In genomic region chr10:132255489-132256344, GRCh38 we compare ENCODE assay signal across 22 cellular contexts. TPM values are rescaled to one million over a fixed set of nuclear protein-coding genes. Genes with fewer than 3 reads are reported as not detected.
DNase-seq lines count a peak whose midpoint lies in the region; TF ChIP-seq lines count a peak whose summit lies in the region.
"Had no signal": no experiment of that assay in that cellular context is flagged by ENCODE, and none has a peak within 500 bp of the region (broad histone marks: within the 10 kb centered on the region; RNA-seq: fewer than 3 reads in every experiment).

No MANE protein-coding gene starts in this region.

- no peak overlapping the region for H2AFZ ChIP-seq in mammary epithelial cell (ENCODE audit: low read depth, low read length)

- H3K23ac ChIP-seq in mesendoderm (ENCODE audit: low read length) = peak overlapping the region; percentile 66

- H4K8ac ChIP-seq in mesendoderm (ENCODE audit: low read depth, low read length) = no peak overlapping the region

- H3K79me2 ChIP-seq in mesendoderm (ENCODE audit: control insufficient read depth, insufficient read depth, low read length) (no peaks in the 10 kb centered on the region), mammary epithelial cell (ENCODE audit: insufficient read depth, low read length) (no peaks in the 10 kb centered on the region)

- whole genome bisulfite sequencing in mesendoderm (ENCODE audit: extremely low coverage, insufficient coverage, low lambda C conversion rate) = no CpG with 5 or more reads among the region's 23 CpGs
- whole genome bisulfite sequencing in tibial nerve, 2 donors = 83 to 84% methylated on average over 18 to 20 of the region's 23 CpGs
- WGBS in mammary epithelial cell (ENCODE audit: low coverage, missing lambda C conversion rate) = 56% methylated on average over 18 of the region's 23 CpGs

- H3K4me2 ChIP-seq in mesendoderm (ENCODE audit: low read length) (no peak overlapping the region), mammary epithelial cell (ENCODE audit: insufficient read depth, low read depth, low read length) (no peak overlapping the region)
- H3K4me2 ChIP-seq: A549, KMS-11 had no signal

- H4K5ac ChIP-seq in mesendoderm (ENCODE audit: low read length) = no peak overlapping the region

- H3K27me3 ChIP-seq in mesendoderm (ENCODE audit: insufficient read depth, low read length, poor library complexity) (no peaks in the 10 kb centered on the region), tibial nerve (no peaks in the 10 kb centered on the region), mammary epithelial cell (ENCODE audit: insufficient read depth, low read length) (no peaks in the 10 kb centered on the region)
- H3K27me3 ChIP-seq: adrenal gland, gastroesophageal sphincter had no signal

- H3K18ac ChIP-seq in mesendoderm (ENCODE audit: low read length) = no peak overlapping the region

- no peak for TF ChIP-seq POLR2A in tibial nerve (IDR thresholded peaks at IDR 0.05)

- no peaks in the 10 kb centered on the region for H3K79me1 ChIP-seq in mesendoderm (ENCODE audit: low read length)

- peaks cover 15% of the 10 kb centered on the region for H3K4me1 Mint-ChIP-seq in activated naive CD4-positive, alpha-beta T cell treated with anti-CD3 and anti-CD28 coated beads, Interleukin-2, amount 10 ng/mL, durations not matched to agents 7 days and 5 days
- peaks cover 8% of the 10 kb centered on the region for H3K4me1 Mint-ChIP-seq in activated naive CD4-positive, alpha-beta T cell treated with anti-CD3 and anti-CD28 coated beads for 36 hours (ENCODE audit: low read depth)
- H3K4me1 Mint-ChIP-seq in activated CD4-positive, alpha-beta memory T cell treated with anti-CD3 and anti-CD28 coated beads for 36 hours (ENCODE audit: low read depth) = peaks cover 8% of the 10 kb centered on the region
- H3K4me1 Mint-ChIP-seq: endodermal cell had no signal

- no peaks in the 10 kb centered on the region for H4K20me1 ChIP-seq in mammary epithelial cell (ENCODE audit: insufficient read depth, low read length)

- H3K4me3 ChIP-seq in mesendoderm (ENCODE audit: low read length) = no peak overlapping the region
- H3K4me3 ChIP-seq in tibial nerve = no peak overlapping the region
- H3K4me3 ChIP-seq in mammary epithelial cell (replicated peaks in 1 of 3; ENCODE audit: insufficient read depth in 1 of 3, low read depth in 2 of 3, low read length in 3 of 3) = no peak overlapping the region
- H3K4me3 ChIP-seq: A549, adrenal gland, gastroesophageal sphincter had no signal

- H3K56ac ChIP-seq in mesendoderm (ENCODE audit: low read length) = no peak overlapping the region

- H3K9me3 ChIP-seq in tibial nerve = no peaks in the 10 kb centered on the region
- H3K9me3 ChIP-seq in mammary epithelial cell (replicated peaks; ENCODE audit: insufficient read depth, low read length) = no peaks in the 10 kb centered on the region
- H3K9me3 ChIP-seq: A549, adrenal gland, gastroesophageal sphincter had no signal

- H3K9ac ChIP-seq in mesendoderm (ENCODE audit: low read length) (no peak overlapping the region), mammary epithelial cell (ENCODE audit: insufficient read depth, low read length) (no peak overlapping the region)
- H3K9ac ChIP-seq: KMS-11 had no signal

- dilution Hi-C loops in mammary epithelial cell (cut with HindIII; ENCODE audit: low sequenced_read_pairs) = no loop called here

- in situ Hi-C loops in mammary epithelial cell (cut with MboI; ENCODE audit: low sequenced_read_pairs in 2 of 2) = no loop called here

- H3K27ac ChIP-seq in mesendoderm (ENCODE audit: low read depth, low read length) (no peak overlapping the region), tibial nerve (no peak overlapping the region), mammary epithelial cell (ENCODE audit: insufficient read depth, low read depth, low read length) (no peak overlapping the region)
- H3K27ac ChIP-seq: adrenal gland, gastroesophageal sphincter, KMS-11 had no signal

- intact Hi-C loops in activated naive CD4-positive, alpha-beta T cell treated with anti-CD3 and anti-CD28 coated beads for 36 hours (cut with micrococcal nuclease) = no loop called here
- intact Hi-C loops in activated CD4-positive, alpha-beta memory T cell treated with anti-CD3 and anti-CD28 coated beads for 36 hours (cut with micrococcal nuclease) = loop anchor here (5.0 kb wide), 1 partner anchor 52 kb away; the partner anchor contains the start of gene STK32C
- intact Hi-C loops in mammary epithelial cell (cut with micrococcal nuclease) = no loop called here

- H3K4me1 ChIP-seq in mesendoderm (ENCODE audit: control insufficient read depth, low read depth, low read length) (no peaks in the 10 kb centered on the region), tibial nerve (no peaks in the 10 kb centered on the region), mammary epithelial cell (ENCODE audit: insufficient read depth, low read length) (peaks cover 4% of the 10 kb centered on the region)
- H3K4me1 ChIP-seq: adrenal gland, gastroesophageal sphincter had no signal

- H3K36me3 Mint-ChIP-seq in activated naive CD4-positive, alpha-beta T cell treated with anti-CD3 and anti-CD28 coated beads, Interleukin-2, amount 10 ng/mL, durations not matched to agents 7 days and 5 days = no peaks in the 10 kb centered on the region
- H3K36me3 Mint-ChIP-seq in activated naive CD4-positive, alpha-beta T cell treated with anti-CD3 and anti-CD28 coated beads for 36 hours (ENCODE audit: low read depth) = no peaks in the 10 kb centered on the region
- H3K36me3 Mint-ChIP-seq in activated CD4-positive, alpha-beta memory T cell treated with anti-CD3 and anti-CD28 coated beads for 36 hours = no peaks in the 10 kb centered on the region
- H3K36me3 Mint-ChIP-seq: type B pancreatic cell had no signal

- no peak overlapping the region for H3K4me3 Mint-ChIP-seq in activated naive CD4-positive, alpha-beta T cell treated with anti-CD3 and anti-CD28 coated beads, Interleukin-2, amount 10 ng/mL, durations not matched to agents 7 days and 5 days
- H3K4me3 Mint-ChIP-seq in activated naive CD4-positive, alpha-beta T cell treated with anti-CD3 and anti-CD28 coated beads for 36 hours = no peak overlapping the region
- H3K4me3 Mint-ChIP-seq in activated CD4-positive, alpha-beta memory T cell treated with anti-CD3 and anti-CD28 coated beads for 36 hours = no peak overlapping the region
- H3K4me3 Mint-ChIP-seq: endodermal cell; T-helper 1 cell treated with Interleukin-12 subunit alpha and Interleukin-12 subunit beta and Interleukin-4 antibody, amounts not matched to agents 30 μg/mL and 1 μg/mL, for 36 hours; type B pancreatic cell had no signal

- TF ChIP-seq CTCF in tibial nerve (IDR thresholded peaks at IDR 0.05) = no peak
- no peak for TF ChIP-seq CTCF in mammary epithelial cell (conservative IDR thresholded peaks at IDR 0.05 in 1 of 2, IDR thresholded peaks at IDR 0.05 in 1 of 2; ENCODE audit: extremely low read depth in 1 of 2, insufficient read depth in 1 of 2, low read depth in 1 of 2, low read length in 2 of 2)

- CTCF ChIA-PET in activated naive CD4-positive, alpha-beta T cell treated with anti-CD3 and anti-CD28 coated beads, Interleukin-2, amount 10 ng/mL, durations not matched to agents 7 days and 5 days (lab: Charles Lee) = no interaction called here
- CTCF ChIA-PET in activated naive CD4-positive, alpha-beta T cell treated with anti-CD3 and anti-CD28 coated beads for 36 hours (lab: Charles Lee) = interaction anchor here (0.9 kb wide), 1 partner anchor 29 kb away, joined by 3 read pairs; no protein-coding TSS in a partner anchor
- CTCF ChIA-PET in activated CD4-positive, alpha-beta memory T cell treated with anti-CD3 and anti-CD28 coated beads for 36 hours (lab: Charles Lee) = no interaction called here
- CTCF ChIA-PET in mammary epithelial cell (lab: Charles Lee; ENCODE audit: low non-redundant PET) = no interaction called here

- no peak overlapping the region for H2BK5ac ChIP-seq in mesendoderm (ENCODE audit: low read length)

- no peaks in the 10 kb centered on the region for H3K36me3 ChIP-seq in mesendoderm (ENCODE audit: control insufficient read depth, insufficient read depth, low read length)
- H3K36me3 ChIP-seq in tibial nerve = no peaks in the 10 kb centered on the region
- no peaks in the 10 kb centered on the region for H3K36me3 ChIP-seq in mammary epithelial cell (ENCODE audit: insufficient read depth, low read length)
- H3K36me3 ChIP-seq: adrenal gland, gastroesophageal sphincter had no signal

- POLR2A ChIA-PET in activated CD4-positive, alpha-beta memory T cell treated with anti-CD3 and anti-CD28 coated beads for 36 hours (lab: Charles Lee) = interaction anchor here (0.5 kb wide), 1 partner anchor 70 kb away, joined by 3 read pairs; no protein-coding TSS in a partner anchor

- no peak for TF ChIP-seq EP300 in tibial nerve (IDR thresholded peaks at IDR 0.05)

- no peak overlapping the region for H2AK5ac ChIP-seq in mesendoderm (ENCODE audit: low read length)

- H3K27ac Mint-ChIP-seq in activated naive CD4-positive, alpha-beta T cell treated with anti-CD3 and anti-CD28 coated beads, Interleukin-2, amount 10 ng/mL, durations not matched to agents 7 days and 5 days = peak overlapping the region; percentile 24
- H3K27ac Mint-ChIP-seq in activated naive CD4-positive, alpha-beta T cell treated with anti-CD3 and anti-CD28 coated beads for 36 hours = no peak overlapping the region
- H3K27ac Mint-ChIP-seq in activated CD4-positive, alpha-beta memory T cell treated with anti-CD3 and anti-CD28 coated beads for 36 hours = no peak overlapping the region
- H3K27ac Mint-ChIP-seq: endodermal cell; T-helper 1 cell treated with Interleukin-12 subunit alpha and Interleukin-12 subunit beta and Interleukin-4 antibody, amounts not matched to agents 30 μg/mL and 1 μg/mL, for 36 hours; type B pancreatic cell had no signal

- H3K9me3 Mint-ChIP-seq in activated naive CD4-positive, alpha-beta T cell treated with anti-CD3 and anti-CD28 coated beads, Interleukin-2, amount 10 ng/mL, durations not matched to agents 7 days and 5 days = no peaks in the 10 kb centered on the region
- no peaks in the 10 kb centered on the region for H3K9me3 Mint-ChIP-seq in activated naive CD4-positive, alpha-beta T cell treated with anti-CD3 and anti-CD28 coated beads for 36 hours
- H3K9me3 Mint-ChIP-seq in activated CD4-positive, alpha-beta memory T cell treated with anti-CD3 and anti-CD28 coated beads for 36 hours = no peaks in the 10 kb centered on the region
- H3K9me3 Mint-ChIP-seq: endodermal cell; T-helper 1 cell treated with Interleukin-12 subunit alpha and Interleukin-12 subunit beta and Interleukin-4 antibody, amounts not matched to agents 30 μg/mL and 1 μg/mL, for 36 hours; type B pancreatic cell had no signal

- BruUV-seq in mammary epithelial cell (replicated peaks; lab: Mats Ljungman, UMichigan) = no TSS peak

- no peak overlapping the region for H3K4ac ChIP-seq in mesendoderm (ENCODE audit: low read depth, low read length)

- no peak overlapping the region for H2BK15ac ChIP-seq in mesendoderm (replicated peaks; ENCODE audit: low read depth)

- H3K27me3 Mint-ChIP-seq in activated naive CD4-positive, alpha-beta T cell treated with anti-CD3 and anti-CD28 coated beads, Interleukin-2, amount 10 ng/mL, durations not matched to agents 7 days and 5 days = no peaks in the 10 kb centered on the region
- H3K27me3 Mint-ChIP-seq in activated naive CD4-positive, alpha-beta T cell treated with anti-CD3 and anti-CD28 coated beads for 36 hours (ENCODE audit: low read depth) = no peaks in the 10 kb centered on the region
- no peaks in the 10 kb centered on the region for H3K27me3 Mint-ChIP-seq in activated CD4-positive, alpha-beta memory T cell treated with anti-CD3 and anti-CD28 coated beads for 36 hours

- peak; percentile 38 for DNase-seq in activated naive CD4-positive, alpha-beta T cell treated with anti-CD3 and anti-CD28 coated beads, Interleukin-2, amount 10 ng/mL, durations not matched to agents 7 days and 5 days
- DNase-seq in activated naive CD4-positive, alpha-beta T cell treated with anti-CD3 and anti-CD28 coated beads for 36 hours = no peak
- peak; percentile 31 for DNase-seq in activated CD4-positive, alpha-beta memory T cell treated with anti-CD3 and anti-CD28 coated beads for 36 hours
- DNase-seq in mesendoderm (no peak), tibial nerve (ENCODE audit: low spot score in 2 of 2) (no peak), NCI-H1105 treated with DMSO at 0.1 percent for 48 hours (lab: John Stamatoyannopoulos, UW) (no peak), COLO668 (lab: John Stamatoyannopoulos, UW; ENCODE audit: unreplicated experiment) (no peak), mammary epithelial cell (no peak)
- DNase-seq: activated T-cell treated with anti-CD3 and anti-CD28 coated beads, Interleukin-2, amount 50 U/mL, for 1 hour; adrenal gland; endodermal cell; H7; hypothalamus; NCI-H1048; NCI-H187; NCI-H69; nucleus accumbens had no signal

- H2BK120ac ChIP-seq in mesendoderm (ENCODE audit: low read depth, low read length) = no peak overlapping the region

RNA-seq across cellular contexts. Expression of gene STK32C, which starts 52.0 kb away (rescaled TPM):
- 10 to 100 TPM; 16.5 to 16.6 TPM for total RNA-seq in activated naive CD4-positive, alpha-beta T cell treated with anti-CD3 and anti-CD28 coated beads for 36 hours
- 10 to 100 TPM; 14.8 to 16.1 TPM for total RNA-seq in activated CD4-positive, alpha-beta memory T cell treated with anti-CD3 and anti-CD28 coated beads for 36 hours
- polyA plus RNA-seq in mesendoderm (2013, experiment 1 of 2) = 3.8 TPM
- 3.7 TPM for polyA plus RNA-seq in mesendoderm (2013, experiment 2 of 2)
- total RNA-seq in tibial nerve (10 to 100 TPM in 3 of 4 donors, 1 to 10 TPM in 1; 9.4 to 18.1 (median 16.2) TPM), mammary epithelial cell (1 to 10 TPM; 2.5 to 9.2 TPM)
- polyA plus RNA-seq in mammary epithelial cell = 9.0 TPM
- polyA minus RNA-seq in mammary epithelial cell = 0.36 TPM

Comparison
In these comparisons a context has a peak if more than half of its experiments do, and no peak if none do; other contexts are left out.
1. DNase-seq: peak in activated naive CD4-positive, alpha-beta T cell treated with anti-CD3 and anti-CD28 coated beads, Interleukin-2, amount 10 ng/mL, durations not matched to agents 7 days and 5 days (single experiment) and activated CD4-positive, alpha-beta memory T cell treated with anti-CD3 and anti-CD28 coated beads for 36 hours (single experiment); none in activated naive CD4-positive, alpha-beta T cell treated with anti-CD3 and anti-CD28 coated beads for 36 hours (single experiment), mesendoderm (single experiment), tibial nerve (0 of 2), NCI-H1105 treated with DMSO at 0.1 percent for 48 hours (single experiment), COLO668 (single experiment) and mammary epithelial cell (single experiment).